11 cellular contexts compared by ENCODE assay signal in the genomic region with DNA sequence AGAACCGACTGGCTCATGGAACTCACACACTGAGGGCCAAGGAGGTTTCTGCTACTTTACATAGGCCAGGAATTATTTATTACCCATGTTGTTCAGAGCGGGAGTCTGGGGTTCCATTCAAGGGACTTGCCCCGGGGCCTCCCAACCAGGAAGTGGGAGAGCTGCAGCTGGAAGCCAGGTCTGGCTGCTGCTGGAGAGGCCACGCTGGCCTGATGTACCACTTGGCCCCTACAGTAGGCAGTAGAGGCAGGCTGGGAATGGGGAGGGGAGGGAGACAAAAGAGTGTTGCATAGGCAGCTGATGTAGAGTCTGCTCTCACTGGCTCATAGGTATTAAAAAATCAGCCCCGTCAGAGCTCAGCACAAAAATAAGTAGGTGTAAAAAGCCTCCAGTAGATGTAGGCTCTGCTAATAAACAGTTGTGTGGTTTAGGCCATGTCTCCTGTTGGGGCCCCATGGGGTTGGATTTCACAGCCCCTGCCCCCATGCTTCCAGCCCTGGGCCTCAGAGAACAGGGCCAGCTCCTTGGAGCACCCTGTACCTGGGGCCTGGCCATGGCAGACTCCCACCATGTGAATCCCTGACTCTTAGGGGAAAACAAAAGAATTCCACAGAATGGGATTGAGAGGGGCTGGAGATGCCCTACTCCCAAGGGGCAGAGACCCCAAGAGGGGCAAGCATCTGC. TPM values are rescaled to one million over a fixed set of nuclear protein-coding genes. Genes with fewer than 3 reads are reported as not detected.
DNase-seq lines count a peak whose midpoint lies in the region; ATAC-seq and TF ChIP-seq lines count a peak whose summit lies in the region.
"Had no signal": no experiment of that assay in that cellular context is flagged by ENCODE, and none has a peak within 500 bp of the region (broad histone marks: within the 10 kb centered on the region; RNA-seq: fewer than 3 reads in every experiment).

No MANE protein-coding gene starts in this region.

- H3K36me3 ChIP-seq in right atrium auricular region (no peaks in the 10 kb centered on the region), SK-N-SH (replicated peaks in 1 of 2; ENCODE audit: control insufficient read depth in 1 of 2, insufficient read depth in 2 of 2, low read length in 1 of 2) (no peaks in the 10 kb centered on the region), iPS-15b (ENCODE audit: control insufficient read depth, insufficient read depth, low read length) (peaks cover 42% of the 10 kb centered on the region)
- H3K36me3 ChIP-seq: neutrophil, uterus had no signal

- no peaks in the 10 kb centered on the region for H3K9me2 ChIP-seq in SK-N-SH

- no peak overlapping the region for H2AFZ ChIP-seq in SK-N-SH (ENCODE audit: low read depth)

- WGBS in SK-N-SH (ENCODE audit: low lambda C conversion rate) = 66% methylated on average over 3 of the region's 5 CpGs

- TF ChIP-seq RAD21 in SK-N-SH (IDR thresholded peaks at IDR 0.05; ENCODE audit: low read length) = peak; percentile 29

- POLR2A ChIA-PET in SK-N-SH (lab: Yijun Ruan, JAX) = interaction anchor here (0.6 to 2.6 kb wide), 11 partner anchors 10 to 1382 kb away, joined by 3 to 13 read pairs (median 3); a partner anchor contains a TSS

- H4K20me1 ChIP-seq in SK-N-SH (ENCODE audit: insufficient read depth) = no peaks in the 10 kb centered on the region

- no peaks in the 10 kb centered on the region for H3K79me2 ChIP-seq in SK-N-SH (ENCODE audit: insufficient read depth)

- TF ChIP-seq EP300 in SK-N-SH (IDR thresholded peaks at IDR 0.05; ENCODE audit: borderline replicate concordance in 1 of 2, low read depth in 1 of 2, low read length in 1 of 2) = peak in 1 of 2 experiments; percentile 52; a peak in 1 of 4 replicates

- H3K27me3 ChIP-seq in right atrium auricular region = no peaks in the 10 kb centered on the region
- H3K27me3 ChIP-seq in SK-N-SH (ENCODE audit: insufficient read depth) = no peaks in the 10 kb centered on the region
- H3K27me3 ChIP-seq in iPS-15b (ENCODE audit: control insufficient read depth, insufficient read depth, low read length) = no peaks in the 10 kb centered on the region
- H3K27me3 ChIP-seq: neutrophil, uterus had no signal

- H3F3A ChIP-seq in SK-N-SH (replicated peaks; ENCODE audit: insufficient read depth) = no peaks in the 10 kb centered on the region

- no peak for ATAC-seq in left ventricle myocardium superior
- ATAC-seq in HG03354 (IDR thresholded peaks at IDR 0.05; ENCODE audit: poor library complexity, severe bottlenecking, unreplicated experiment) = no peak

- no peak overlapping the region for H3K4me3 ChIP-seq in right atrium auricular region
- no peak overlapping the region for H3K4me3 ChIP-seq in SK-N-SH (ENCODE audit: low read depth in 2 of 2, low read length in 1 of 2)
- no peak overlapping the region for H3K4me3 ChIP-seq in iPS-15b (ENCODE audit: low read depth, low read length)
- H3K4me3 ChIP-seq: uterus had no signal

- H3K4me1 ChIP-seq in right atrium auricular region = no peaks in the 10 kb centered on the region
- H3K4me1 ChIP-seq in SK-N-SH (ENCODE audit: control insufficient read depth in 1 of 2, insufficient read depth in 2 of 2, low read depth in 1 of 2, low read length in 1 of 2) = peaks cover 0 to 89% of the 10 kb centered on the region in 2 experiments; a peak in 2 of 4 replicates
- no peaks in the 10 kb centered on the region for H3K4me1 ChIP-seq in iPS-15b (ENCODE audit: control insufficient read depth, insufficient read depth, low read length)
- H3K4me1 ChIP-seq: uterus had no signal

- CTCF ChIA-PET in SK-N-SH (lab: Yijun Ruan, JAX) = interaction anchor here (1.0 to 4.1 kb wide), 11 partner anchors 10 to 75 kb away, joined by 3 to 27 read pairs (median 5); no protein-coding TSS in a partner anchor

- no peak overlapping the region for H3K27ac ChIP-seq in right atrium auricular region
- H3K27ac ChIP-seq in SK-N-SH (ENCODE audit: low read depth in 2 of 2, low read length in 1 of 2) = peak overlapping the region; percentile 28 to 100; a peak in 3 of 4 replicates
- H3K27ac ChIP-seq: neutrophil, uterus had no signal

- H3K4me2 ChIP-seq in SK-N-SH = no peak overlapping the region

- DNase-seq in left ventricle myocardium superior = peak; percentile 19
- no peak for DNase-seq in right atrium auricular region (ENCODE audit: low spot score)
- DNase-seq in SK-N-SH = peak; percentile 86
- no peak for DNase-seq in NCI-H2081 treated with DMSO at 0.1 percent for 48 hours (lab: John Stamatoyannopoulos, UW)
- DNase-seq in NCI-H1048 (lab: John Stamatoyannopoulos, UW) = no peak
- DNase-seq in GDM1 (lab: John Stamatoyannopoulos, UW) = no peak
- DNase-seq: activated CD4-positive, alpha-beta T cell treated with anti-CD3 and anti-CD28 coated beads for 4 hours; uterus had no signal

- H3K9me3 ChIP-seq in right atrium auricular region = no peaks in the 10 kb centered on the region
- no peaks in the 10 kb centered on the region for H3K9me3 ChIP-seq in SK-N-SH
- no peaks in the 10 kb centered on the region for H3K9me3 ChIP-seq in iPS-15b (ENCODE audit: control insufficient read depth, insufficient read depth, low read length)
- H3K9me3 ChIP-seq: neutrophil, uterus had no signal

- TF ChIP-seq CTCF in right atrium auricular region (IDR thresholded peaks at IDR 0.05) (no peak), SK-N-SH (IDR thresholded peaks at IDR 0.05) (no peak)

- intact Hi-C loops in left ventricle myocardium superior (cut with micrococcal nuclease) = no loop called here

- H3K9ac ChIP-seq in SK-N-SH (no peak overlapping the region), iPS-15b (ENCODE audit: low read depth, low read length) (peak overlapping the region; percentile 65)

TF ChIP-seq in SK-N-SH, 30 proteins besides CTCF, POLR2A, EP300 and RAD21:
- TF ChIP-seq MXI1 (IDR thresholded peaks at IDR 0.05; ENCODE audit: low read depth, low read length) (peak; percentile 83), FOXJ3 (CRISPR knock-in tag; IDR thresholded peaks at IDR 0.05) (no peak), RCOR1 (IDR thresholded peaks at IDR 0.05; ENCODE audit: low read length) (peak; percentile 48; the same call in 1 of the 2 replicates), CHD2 (IDR thresholded peaks at IDR 0.05; ENCODE audit: low read length, partially characterized antibody) (peak; percentile 62)
TF ChIP-seq in SK-N-SH: peak in this region for 3.

RNA-seq across cellular contexts. Expression of a gene that starts 11.7 kb away (rescaled TPM):
- total RNA-seq in left ventricle myocardium superior = 1.3 TPM
- 1 to 10 TPM; 2.2 to 3.6 TPM for total RNA-seq in right atrium auricular region
- 19.9 and 24.9 TPM in 2 replicates for polyA plus RNA-seq in SK-N-SH (2012; rRNA removed)
- polyA plus RNA-seq in SK-N-SH (2012; cell fraction: cytosol; rRNA removed) = 9.2 and 17.3 TPM in 2 replicates
- 55.4 and 62.4 TPM in 2 replicates for polyA plus RNA-seq in SK-N-SH (2012; cell fraction: nucleus; rRNA removed)

Comparison
In these comparisons a context has a peak if more than half of its experiments do, and no peak if none do; other contexts are left out.
1. DNase-seq: peak in left ventricle myocardium superior (single experiment) and SK-N-SH (single experiment); none in right atrium auricular region (single experiment), NCI-H2081 treated with DMSO at 0.1 percent for 48 hours (single experiment), NCI-H1048 (single experiment) and GDM1 (single experiment).
2. H3K27ac ChIP-seq: peak in SK-N-SH (2 of 2); none in right atrium auricular region (0 of 2).